ENCODE assay signal across 13 cellular contexts in the genomic region with DNA sequence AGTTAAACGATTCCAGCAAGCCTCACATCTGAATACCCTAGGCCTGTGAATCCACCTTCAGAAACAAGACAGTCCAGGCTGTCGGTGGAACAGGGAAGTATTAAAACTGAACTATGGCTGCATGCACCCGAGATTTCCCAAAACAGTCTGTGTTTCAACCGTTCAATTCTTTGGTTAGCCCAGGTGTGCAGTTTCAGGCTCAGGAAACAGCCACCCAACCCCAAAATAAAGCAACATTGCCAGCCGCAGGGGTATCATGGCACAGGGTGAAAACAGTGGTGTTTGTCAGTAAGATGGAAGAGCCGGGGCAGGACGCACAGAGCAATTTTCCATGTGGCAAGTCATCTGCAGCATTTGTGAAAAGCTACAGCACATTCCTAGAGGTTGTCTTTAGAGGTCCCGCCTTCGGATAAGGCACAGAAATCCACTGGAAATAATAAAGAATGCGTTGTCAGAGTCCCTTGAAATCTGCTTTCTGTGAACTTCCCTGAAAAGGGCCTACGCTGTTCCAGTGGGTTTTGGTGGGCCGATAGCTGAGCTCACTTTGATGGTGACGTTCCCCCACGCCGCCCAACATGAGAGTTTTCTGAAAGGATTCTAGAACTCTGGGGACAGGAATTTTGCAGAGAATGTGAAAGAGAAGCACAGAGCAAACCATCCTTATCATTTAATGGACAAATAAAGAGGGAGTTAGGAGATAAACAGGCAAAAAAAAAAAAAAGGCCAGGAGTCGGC.
DNase-seq lines count a peak whose midpoint lies in the region; ATAC-seq, FAIRE-seq and TF ChIP-seq lines count a peak whose summit lies in the region.
"Had no signal": no experiment of that assay in that cellular context is flagged by ENCODE, and none has a peak within 500 bp of the region (broad histone marks: within the 10 kb centered on the region; RNA-seq: fewer than 3 reads in every experiment).

No MANE protein-coding gene starts in this region.

- H3K4me2 ChIP-seq in BLaER1 = no peak overlapping the region
- no peak overlapping the region for H3K4me2 ChIP-seq in H9 (ENCODE audit: insufficient read depth, insufficient read length, low read length)

- no peaks in the 10 kb centered on the region for H3K9me3 Mint-ChIP-seq in H9
- H3K9me3 Mint-ChIP-seq in activated T-helper 1 cell treated with anti-CD3 and anti-CD28 coated beads, Interleukin-12 subunit alpha, Interleukin-12 subunit beta, Interleukin-2, Interleukin-4 antibody, amounts not matched to agents 30 ng/mL and 10 ng/mL and 1 ng/mL, durations not matched to agents 14 hours and 24 hours and 36 hours = no peaks in the 10 kb centered on the region

- H3K56ac ChIP-seq in H9 (ENCODE audit: insufficient read length, low read depth, low read length) = no peak overlapping the region

- no peak overlapping the region for H4K8ac ChIP-seq in H9 (replicated peaks; ENCODE audit: insufficient read length, low read depth, low read length)

- peak overlapping the region in 2 of 3 experiments; percentile 35 to 48; a peak in 3 of 7 replicates for H3K27ac Mint-ChIP-seq in H9
- peak overlapping the region; percentile 83 for H3K27ac Mint-ChIP-seq in activated T-helper 1 cell treated with anti-CD3 and anti-CD28 coated beads, Interleukin-12 subunit alpha, Interleukin-12 subunit beta, Interleukin-2, Interleukin-4 antibody, amounts not matched to agents 30 ng/mL and 10 ng/mL and 1 ng/mL, durations not matched to agents 14 hours and 24 hours and 36 hours

- H3K9ac ChIP-seq in BLaER1 (0 out of 2 replicates have a peak overlapping the region, but pooled peaks have one; percentile 1), H9 (ENCODE audit: extremely low read depth, insufficient read length, low read length) (no peak overlapping the region), kidney (ENCODE audit: low read length in 2 of 2) (no peak overlapping the region)

- H4K91ac ChIP-seq in H9 (ENCODE audit: insufficient read length, low read depth, low read length) = no peak overlapping the region

- DNase-seq in H9 = no peak
- DNase-seq in activated T-helper 1 cell treated with anti-CD3 and anti-CD28 coated beads, Interleukin-12 subunit alpha, Interleukin-12 subunit beta, Interleukin-2, Interleukin-4 antibody, amounts not matched to agents 30 ng/mL and 10 ng/mL and 1 ng/mL, durations not matched to agents 14 hours and 24 hours and 36 hours (ENCODE audit: low spot score) = no peak
- DNase-seq in head of caudate nucleus = peak in 27 of 42 donors; percentile 44 to 87 (median 68)
- no peak for DNase-seq in Right ventricle myocardium inferior (ENCODE audit: missing footprints)
- DNase-seq in kidney = no peak
- DNase-seq in GM19238 (ENCODE audit: insufficient read length, low spot score) = no peak
- DNase-seq: stimulated activated CD4-positive, alpha-beta T cell treated with anti-CD3 and anti-CD28 coated beads, Interleukin-2, amount 100 ng/mL, for 48 hours had no signal

- TF ChIP-seq CTCF in H9 (conservative IDR thresholded peaks at IDR 0.05) (no peak), kidney (IDR thresholded peaks at IDR 0.05; ENCODE audit: borderline replicate concordance, extremely low read depth, insufficient read depth) (no peak)

- no peak overlapping the region for H2BK120ac ChIP-seq in H9 (ENCODE audit: low read depth, low read length, poor library complexity, severe bottlenecking)

- H3K23me2 ChIP-seq in H9 (ENCODE audit: insufficient read length, low read depth, low read length, poor library complexity, severe bottlenecking) = no peaks in the 10 kb centered on the region

- no peak overlapping the region for H3T11ph ChIP-seq in H9 (ENCODE audit: low read length)

- H2BK20ac ChIP-seq in H9 (ENCODE audit: low read depth, low read length, poor library complexity, severe bottlenecking) = no peak overlapping the region

- H3K9me3 ChIP-seq in BLaER1 (no peaks in the 10 kb centered on the region), H9 (ENCODE audit: control insufficient read depth, low read depth, low read length) (no peaks in the 10 kb centered on the region), kidney (ENCODE audit: control insufficient read depth in 1 of 2, low read length in 2 of 2) (no peaks in the 10 kb centered on the region)
- H3K9me3 ChIP-seq: thoracic aorta had no signal

- no CpG with 5 or more reads among the region's 16 CpGs for WGBS in H9 (ENCODE audit: extremely low coverage, insufficient read length, low lambda C conversion rate)

- H4K5ac ChIP-seq in H9 (ENCODE audit: insufficient read length, low read depth, low read length) = no peak overlapping the region

- no peak overlapping the region for H2BK12ac ChIP-seq in H9 (ENCODE audit: insufficient read length, low read depth, low read length)

- no peak overlapping the region for H3K14ac ChIP-seq in H9 (ENCODE audit: insufficient read depth, low read length)

- no peak overlapping the region for H3K18ac ChIP-seq in H9 (ENCODE audit: insufficient read length, low read depth, low read length)

- intact Hi-C loops in activated T-helper 1 cell treated with anti-CD3 and anti-CD28 coated beads, Interleukin-12 subunit alpha, Interleukin-12 subunit beta, Interleukin-2, Interleukin-4 antibody, amounts not matched to agents 30 ng/mL and 10 ng/mL and 1 ng/mL, durations not matched to agents 14 hours and 24 hours and 36 hours (cut with micrococcal nuclease) = loop anchor here (5.0 to 10.0 kb wide), 3 partner anchors 890 to 1195 kb away; no protein-coding TSS in a partner anchor
- intact Hi-C loops in head of caudate nucleus (cut with DNase I) = no loop called here
- intact Hi-C loops in Right ventricle myocardium inferior (cut with DNase I) = no loop called here
- intact Hi-C loops in kidney (cut with DNase I) = no loop called here

- no peak overlapping the region for H3K4ac ChIP-seq in H9 (ENCODE audit: low read depth, low read length)

- H3K4me1 Mint-ChIP-seq in H9 = peaks cover 23 to 29% of the 10 kb centered on the region in 2 experiments
- peaks cover 96% of the 10 kb centered on the region for H3K4me1 Mint-ChIP-seq in activated T-helper 1 cell treated with anti-CD3 and anti-CD28 coated beads, Interleukin-12 subunit alpha, Interleukin-12 subunit beta, Interleukin-2, Interleukin-4 antibody, amounts not matched to agents 30 ng/mL and 10 ng/mL and 1 ng/mL, durations not matched to agents 14 hours and 24 hours and 36 hours (ENCODE audit: low read depth)

- H3K4me1 ChIP-seq in BLaER1 (peaks cover 48% of the 10 kb centered on the region), H9 (ENCODE audit: insufficient read depth, low read length) (peaks cover 2% of the 10 kb centered on the region; the same call in 1 of the 2 replicates), kidney (ENCODE audit: control insufficient read depth in 1 of 2, insufficient read depth in 1 of 2, low read depth in 1 of 2, low read length in 2 of 2) (no peaks in the 10 kb centered on the region)

- no peak overlapping the region; a peak in 1 of 5 replicates for H3K4me3 Mint-ChIP-seq in H9
- H3K4me3 Mint-ChIP-seq in activated T-helper 1 cell treated with anti-CD3 and anti-CD28 coated beads, Interleukin-12 subunit alpha, Interleukin-12 subunit beta, Interleukin-2, Interleukin-4 antibody, amounts not matched to agents 30 ng/mL and 10 ng/mL and 1 ng/mL, durations not matched to agents 14 hours and 24 hours and 36 hours = peak overlapping the region; percentile 74

- H2BK5ac ChIP-seq in H9 (ENCODE audit: insufficient read length, low read length) = no peak overlapping the region

- H3K27me3 ChIP-seq in BLaER1 (no peaks in the 10 kb centered on the region), H9 (ENCODE audit: insufficient read depth, low read length) (no peaks in the 10 kb centered on the region)

- H2BK15ac ChIP-seq in H9 (ENCODE audit: low read depth, low read length) = no peak overlapping the region

- H4K20me1 ChIP-seq in BLaER1 = peaks cover 98% of the 10 kb centered on the region
- peaks cover 1% of the 10 kb centered on the region for H4K20me1 ChIP-seq in H9 (ENCODE audit: control insufficient read depth, insufficient read depth, insufficient read length)

- no peak overlapping the region for H2AK5ac ChIP-seq in H9 (ENCODE audit: insufficient read length, low read length)

- no peaks in the 10 kb centered on the region; the same call in none of the 2 replicates for H3K27me3 Mint-ChIP-seq in H9 (ENCODE audit: low read depth)
- H3K27me3 Mint-ChIP-seq in activated T-helper 1 cell treated with anti-CD3 and anti-CD28 coated beads, Interleukin-12 subunit alpha, Interleukin-12 subunit beta, Interleukin-2, Interleukin-4 antibody, amounts not matched to agents 30 ng/mL and 10 ng/mL and 1 ng/mL, durations not matched to agents 14 hours and 24 hours and 36 hours (ENCODE audit: insufficient read depth) = no peaks in the 10 kb centered on the region

- H3K79me1 ChIP-seq in H9 (ENCODE audit: insufficient read depth, low read depth, low read length, poor library complexity, severe bottlenecking) = no peaks in the 10 kb centered on the region

- no peak overlapping the region for H3K4me3 ChIP-seq in BLaER1
- no peak overlapping the region for H3K4me3 ChIP-seq in kidney (ENCODE audit: low read length in 2 of 2)
- H3K4me3 ChIP-seq: coronary artery, thoracic aorta had no signal

- no peak for FAIRE-seq in kidney (lab: Jason Lieb, UNC)
- FAIRE-seq: endothelial cell of umbilical vein had no signal

- peaks cover 0 to 1% (median 0%) of the 10 kb centered on the region in 3 experiments; a peak in 2 of 7 replicates for H3K36me3 Mint-ChIP-seq in H9 (ENCODE audit: insufficient read depth in 1 of 3, low read depth in 3 of 3)
- peaks cover 29% of the 10 kb centered on the region for H3K36me3 Mint-ChIP-seq in activated T-helper 1 cell treated with anti-CD3 and anti-CD28 coated beads, Interleukin-12 subunit alpha, Interleukin-12 subunit beta, Interleukin-2, Interleukin-4 antibody, amounts not matched to agents 30 ng/mL and 10 ng/mL and 1 ng/mL, durations not matched to agents 14 hours and 24 hours and 36 hours (ENCODE audit: low read depth)

- H3K27ac ChIP-seq in BLaER1 = no peak overlapping the region
- no peak overlapping the region for H3K27ac ChIP-seq in H9 (ENCODE audit: insufficient read length, low read depth, low read length)
- H3K27ac ChIP-seq in kidney (ENCODE audit: low read depth in 2 of 2, low read length in 2 of 2) = no peak overlapping the region
- H3K27ac ChIP-seq: coronary artery, RWPE1, thoracic aorta had no signal

- H3K79me2 ChIP-seq in H9 (ENCODE audit: insufficient read depth, low read length) = no peaks in the 10 kb centered on the region; the same call in 1 of the 2 replicates

- ATAC-seq in Right ventricle myocardium inferior (no peak), HG03135 (IDR thresholded peaks at IDR 0.05; ENCODE audit: unreplicated experiment) (no peak)

- no peak overlapping the region for H3K23ac ChIP-seq in H9 (ENCODE audit: insufficient read length, low read depth, low read length)

- H3K36me3 ChIP-seq in BLaER1 = peaks cover 26% of the 10 kb centered on the region; the same call in 1 of the 2 replicates
- H3K36me3 ChIP-seq in kidney (ENCODE audit: control insufficient read depth in 1 of 2, insufficient read depth in 2 of 2, low read length in 2 of 2) = no peaks in the 10 kb centered on the region
- H3K36me3 ChIP-seq: thoracic aorta had no signal

- H2AFZ ChIP-seq in H9 (ENCODE audit: low read length) = no peak overlapping the region

Comparison
In these comparisons a context has a peak if more than half of its experiments do, and no peak if none do; other contexts are left out.
1. DNase-seq: peak in head of caudate nucleus (27 of 42); none in H9 (single experiment), activated T-helper 1 cell treated with anti-CD3 and anti-CD28 coated beads, Interleukin-12 subunit alpha, Interleukin-12 subunit beta, Interleukin-2, Interleukin-4 antibody, amounts not matched to agents 30 ng/mL and 10 ng/mL and 1 ng/mL, durations not matched to agents 14 hours and 24 hours and 36 hours (single experiment), Right ventricle myocardium inferior (single experiment), kidney (single experiment) and GM19238 (single experiment).